Comparison of ENCODE assay signal across 1 cellular context in genomic region chr6:106630366-106630765, GRCh38.
TF ChIP-seq lines count a peak whose summit lies in the region.

No MANE protein-coding gene starts in this region.

TF ChIP-seq in A549, 52 proteins besides CTCF, POLR2A, EP300 and RAD21 (continued from another document):
- TF ChIP-seq ATOH8 (CRISPR knock-in tag; IDR thresholded peaks at IDR 0.05; ENCODE audit: low read depth), result no peak
- no peak for TF ChIP-seq EHMT2 (IDR thresholded peaks at IDR 0.05; ENCODE audit: low read depth)
- no peak for TF ChIP-seq HOXA7 (CRISPR knock-in tag; IDR thresholded peaks at IDR 0.05)
- no peak for TF ChIP-seq ELK1 (IDR thresholded peaks at IDR 0.05; ENCODE audit: low read depth, low read length)
- TF ChIP-seq TP53 (CRISPR knock-in tag; IDR thresholded peaks at IDR 0.05), result no peak
